ENCODE assay signal across 1 cellular context in the genomic region with DNA sequence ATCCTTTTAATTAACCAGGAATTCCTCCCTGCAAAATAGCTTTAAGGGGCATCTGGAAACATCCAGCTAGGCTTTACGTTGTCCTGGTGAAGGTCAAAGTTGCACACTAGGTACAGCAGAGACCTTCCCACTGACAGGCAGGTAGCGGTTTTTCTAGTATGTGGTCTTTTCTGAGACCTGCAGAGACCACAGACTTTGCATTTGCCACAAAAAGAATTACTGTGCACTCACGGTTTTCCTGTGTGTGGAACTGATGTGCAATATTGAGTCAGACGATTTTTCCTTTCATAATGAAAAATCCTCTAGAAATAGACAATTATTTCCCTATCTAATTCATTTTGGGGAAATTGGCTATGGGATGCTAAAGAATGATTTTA.
TF ChIP-seq lines count a peak whose summit lies in the region.

No MANE protein-coding gene starts in this region.

TF ChIP-seq in GM12878, 131 proteins besides CTCF, POLR2A, EP300 and RAD21 (continued from another document):
- TF ChIP-seq ZNF592 (IDR thresholded peaks at IDR 0.05) (no peak), SIX5 (IDR thresholded peaks at IDR 0.05; ENCODE audit: low read depth, low read length, severe bottlenecking) (no peak), ATF7 (IDR thresholded peaks at IDR 0.05; ENCODE audit: low read depth) (no peak), EGR1 (IDR thresholded peaks at IDR 0.05; ENCODE audit: borderline replicate concordance in 1 of 2, low read depth in 2 of 2, low read length in 2 of 2) (no peak), JUNB (IDR thresholded peaks at IDR 0.05) (0 out of 2 replicates have a peak, but pooled peaks have one; percentile 31), FOS (IDR thresholded peaks at IDR 0.05; ENCODE audit: borderline replicate concordance, extremely low read depth, insufficient read length) (no peak), NR2F1 (conservative IDR thresholded peaks at IDR 0.05) (0 out of 2 replicates have a peak, but pooled peaks have one; percentile 38), BACH1 (IDR thresholded peaks at IDR 0.05; ENCODE audit: borderline replicate concordance) (no peak), BMI1 (IDR thresholded peaks at IDR 0.05; ENCODE audit: borderline replicate concordance) (no peak), ZBED1 (IDR thresholded peaks at IDR 0.05; ENCODE audit: borderline replicate concordance) (no peak), ETV6 (conservative IDR thresholded peaks at IDR 0.05 in 1 of 2, IDR thresholded peaks at IDR 0.05 in 1 of 2; ENCODE audit: borderline replicate concordance in 1 of 2, low read depth in 1 of 2) (no peak), NFIC (IDR thresholded peaks at IDR 0.05; ENCODE audit: low read depth, low read length) (peak; percentile 60; the same call in 1 of the 2 replicates), TBL1XR1 (IDR thresholded peaks at IDR 0.05; ENCODE audit: low read depth, low read length) (no peak), EZH2 (IDR thresholded peaks at IDR 0.05; ENCODE audit: borderline replicate concordance, control insufficient read depth, low read depth, low read length) (no peak), IKZF1 (conservative IDR thresholded peaks at IDR 0.05) (peak; percentile 21; the same call in 1 of the 2 replicates), ESRRA (IDR thresholded peaks at IDR 0.05; ENCODE audit: low read length) (no peak), RUNX3 (IDR thresholded peaks at IDR 0.05; ENCODE audit: low read length) (peak; percentile 97)
- TF ChIP-seq, protein P1, sequence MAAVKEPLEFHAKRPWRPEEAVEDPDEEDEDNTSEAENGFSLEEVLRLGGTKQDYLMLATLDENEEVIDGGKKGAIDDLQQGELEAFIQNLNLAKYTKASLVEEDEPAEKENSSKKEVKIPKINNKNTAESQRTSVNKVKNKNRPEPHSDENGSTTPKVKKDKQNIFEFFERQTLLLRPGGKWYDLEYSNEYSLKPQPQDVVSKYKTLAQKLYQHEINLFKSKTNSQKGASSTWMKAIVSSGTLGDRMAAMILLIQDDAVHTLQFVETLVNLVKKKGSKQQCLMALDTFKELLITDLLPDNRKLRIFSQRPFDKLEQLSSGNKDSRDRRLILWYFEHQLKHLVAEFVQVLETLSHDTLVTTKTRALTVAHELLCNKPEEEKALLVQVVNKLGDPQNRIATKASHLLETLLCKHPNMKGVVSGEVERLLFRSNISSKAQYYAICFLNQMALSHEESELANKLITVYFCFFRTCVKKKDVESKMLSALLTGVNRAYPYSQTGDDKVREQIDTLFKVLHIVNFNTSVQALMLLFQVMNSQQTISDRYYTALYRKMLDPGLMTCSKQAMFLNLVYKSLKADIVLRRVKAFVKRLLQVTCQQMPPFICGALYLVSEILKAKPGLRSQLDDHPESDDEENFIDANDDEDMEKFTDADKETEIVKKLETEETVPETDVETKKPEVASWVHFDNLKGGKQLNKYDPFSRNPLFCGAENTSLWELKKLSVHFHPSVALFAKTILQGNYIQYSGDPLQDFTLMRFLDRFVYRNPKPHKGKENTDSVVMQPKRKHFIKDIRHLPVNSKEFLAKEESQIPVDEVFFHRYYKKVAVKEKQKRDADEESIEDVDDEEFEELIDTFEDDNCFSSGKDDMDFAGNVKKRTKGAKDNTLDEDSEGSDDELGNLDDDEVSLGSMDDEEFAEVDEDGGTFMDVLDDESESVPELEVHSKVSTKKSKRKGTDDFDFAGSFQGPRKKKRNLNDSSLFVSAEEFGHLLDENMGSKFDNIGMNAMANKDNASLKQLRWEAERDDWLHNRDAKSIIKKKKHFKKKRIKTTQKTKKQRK (IDR thresholded peaks at IDR 0.05; ENCODE audit: low read depth, low read length), result no peak
- TF ChIP-seq, protein P2, sequence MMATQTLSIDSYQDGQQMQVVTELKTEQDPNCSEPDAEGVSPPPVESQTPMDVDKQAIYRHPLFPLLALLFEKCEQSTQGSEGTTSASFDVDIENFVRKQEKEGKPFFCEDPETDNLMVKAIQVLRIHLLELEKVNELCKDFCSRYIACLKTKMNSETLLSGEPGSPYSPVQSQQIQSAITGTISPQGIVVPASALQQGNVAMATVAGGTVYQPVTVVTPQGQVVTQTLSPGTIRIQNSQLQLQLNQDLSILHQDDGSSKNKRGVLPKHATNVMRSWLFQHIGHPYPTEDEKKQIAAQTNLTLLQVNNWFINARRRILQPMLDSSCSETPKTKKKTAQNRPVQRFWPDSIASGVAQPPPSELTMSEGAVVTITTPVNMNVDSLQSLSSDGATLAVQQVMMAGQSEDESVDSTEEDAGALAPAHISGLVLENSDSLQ (IDR thresholded peaks at IDR 0.05), result peak; percentile 56; the same call in 1 of the 2 replicates
